1 cellular context compared by ENCODE assay signal in genomic region chr16:10558746-10559641, GRCh38.
TF ChIP-seq lines count a peak whose summit lies in the region.

No MANE protein-coding gene starts in this region.

TF ChIP-seq in H1, 55 proteins besides CTCF, POLR2A, EP300 and RAD21 (continued from another document):
- no peak for TF ChIP-seq RBBP5 (IDR thresholded peaks at IDR 0.05; ENCODE audit: borderline replicate concordance, low read depth, low read length)
- TF ChIP-seq CBX8 (IDR thresholded peaks at IDR 0.05; ENCODE audit: borderline replicate concordance, low read depth, low read length): no peak
- TF ChIP-seq ASH2L (IDR thresholded peaks at IDR 0.05; ENCODE audit: low read length): no peak
- TF ChIP-seq CHD7 (IDR thresholded peaks at IDR 0.05; ENCODE audit: insufficient replicate concordance, low read length): no peak
- no peak for TF ChIP-seq RFX5 (IDR thresholded peaks at IDR 0.05; ENCODE audit: borderline replicate concordance, low read depth, low read length)
- no peak for TF ChIP-seq CREB1 (IDR thresholded peaks at IDR 0.05)
TF ChIP-seq in H1: peak in this region for 0.
